Comparison of ENCODE assay signal across 15 cellular contexts in the genomic region with DNA sequence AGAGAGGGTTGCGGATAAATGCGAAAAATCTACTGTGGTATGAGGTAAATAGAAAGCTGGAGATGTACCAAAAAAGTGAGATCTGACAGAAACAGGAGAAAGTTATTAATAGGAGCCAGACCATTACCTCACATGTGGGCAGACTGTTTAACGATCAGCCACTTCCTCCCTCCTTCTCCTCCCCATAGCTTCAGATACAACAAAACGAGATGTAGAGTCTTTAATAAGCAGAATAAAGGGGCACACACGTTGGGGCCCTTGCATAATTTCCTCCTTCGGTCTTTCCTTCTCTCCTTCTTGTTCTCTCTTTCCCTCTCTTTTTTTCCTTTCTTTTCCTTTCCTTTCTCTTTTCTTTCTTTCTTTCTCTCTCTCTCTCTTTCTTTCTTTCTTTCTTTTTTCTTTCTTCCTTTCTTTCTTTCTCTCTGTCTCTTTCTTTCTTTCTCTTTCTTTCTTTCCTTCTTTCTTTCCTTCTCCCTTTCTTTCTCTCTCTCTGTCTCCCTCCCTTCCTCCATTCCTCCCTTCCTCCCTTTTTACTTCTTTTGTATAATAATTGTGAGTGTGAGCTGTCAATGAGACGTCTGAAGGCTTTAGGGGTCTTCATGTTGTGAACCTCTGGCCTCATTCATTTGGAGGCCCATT.
DNase-seq lines count a peak whose midpoint lies in the region; ATAC-seq, FAIRE-seq and TF ChIP-seq lines count a peak whose summit lies in the region.
"Had no signal": no experiment of that assay in that cellular context is flagged by ENCODE, and none has a peak within 500 bp of the region (broad histone marks: within the 10 kb centered on the region; RNA-seq: fewer than 3 reads in every experiment).

No MANE protein-coding gene starts in this region.

- H3K4me3 ChIP-seq in Jurkat, Clone E6-1 (ENCODE audit: low read length), result no peak overlapping the region
- H3K4me3 ChIP-seq in K562 (no peak overlapping the region), small intestine (ENCODE audit: low read depth in 1 of 2, low read length in 2 of 2) (no peak overlapping the region)
- H3K4me3 ChIP-seq: breast epithelium, neural progenitor cell had no signal

- H3K27ac ChIP-seq in K562 (ENCODE audit: extremely low read depth, low read depth, low read length), result no peak overlapping the region
- H3K27ac ChIP-seq in small intestine (ENCODE audit: low read depth in 1 of 2, low read length in 1 of 2), result no peak overlapping the region
- H3K27ac ChIP-seq: breast epithelium, neural progenitor cell had no signal

- DNase-seq in GM10248 (ENCODE audit: extremely low spot score) (peak; percentile 36), K562 (ENCODE audit: extremely low read depth in 1 of 4, low spot score in 3 of 4) (peak in 1 of 4 experiments; percentile 21), NCI-H1694 (lab: John Stamatoyannopoulos, UW) (no peak), mesenteric fat pad (ENCODE audit: low spot score) (no peak), Ammon's horn (ENCODE audit: low spot score) (no peak), small intestine (no peak)
- DNase-seq in Jurkat, Clone E6-1 (ENCODE audit: low read depth, low spot score), result peak; percentile 4
- DNase-seq: kidney; NCI-H2029; stimulated activated CD4-positive, alpha-beta T cell treated with anti-CD3 and anti-CD28 coated beads, Interleukin-1b, Interleukin-23, amount 100 ng/mL, for 48 hours; stimulated activated naive CD8-positive, alpha-beta T cell treated with anti-CD3 and anti-CD28 coated beads, Interleukin-15, amount 100 ng/mL, for 72 hours had no signal

- H3K27me3 ChIP-seq in K562 (ENCODE audit: control insufficient read depth in 2 of 2, insufficient read depth in 2 of 2, low read length in 2 of 2), result no peaks in the 10 kb centered on the region
- H3K27me3 ChIP-seq in small intestine (ENCODE audit: control insufficient read depth in 2 of 2, insufficient read depth in 2 of 2, low read length in 2 of 2), result no peaks in the 10 kb centered on the region
- H3K27me3 ChIP-seq: breast epithelium, neural progenitor cell had no signal

- H4K20me1 ChIP-seq in K562 (replicated peaks; ENCODE audit: control insufficient read depth, insufficient read depth, low read length), result no peaks in the 10 kb centered on the region

- 0 out of 5 replicates have a peak, but pooled peaks cover 0 to 2% of the 10 kb centered on the region in 2 experiments for H3K4me1 ChIP-seq in K562 (replicated peaks in 1 of 2; ENCODE audit: control insufficient read depth in 2 of 2, insufficient read depth in 2 of 2, low read length in 2 of 2)
- H3K4me1 ChIP-seq in small intestine (ENCODE audit: control insufficient read depth in 2 of 2, insufficient read depth in 1 of 2, low read depth in 1 of 2, low read length in 1 of 2), result no peaks in the 10 kb centered on the region
- H3K4me1 ChIP-seq: breast epithelium, neural progenitor cell had no signal

- no peaks in the 10 kb centered on the region for H3K36me3 ChIP-seq in K562 (ENCODE audit: control insufficient read depth, insufficient read depth, low read length)
- H3K36me3 ChIP-seq in small intestine (ENCODE audit: control insufficient read depth in 2 of 2, insufficient read depth in 2 of 2, low read length in 2 of 2), result no peaks in the 10 kb centered on the region
- H3K36me3 ChIP-seq: breast epithelium, neural progenitor cell had no signal

- TF ChIP-seq RAD21 in K562 (CRISPR knock-in tag; conservative IDR thresholded peaks at IDR 0.05 in 1 of 2, IDR thresholded peaks at IDR 0.05 in 1 of 2), result no peak

- WGBS in K562 (ENCODE audit: insufficient coverage, low coverage, missing lambda C conversion rate), result 32% methylated on average over 7 of the region's 7 CpGs
- WGBS in small intestine, 3 donors, result 55 to 69% (median 56%) methylated on average over 7 of the region's 7 CpGs

- POLR2A ChIA-PET in GM10248 (lab: Yijun Ruan, JAX) (no interaction called here), K562 (lab: Yijun Ruan, JAX) (interaction anchor here (0.5 to 1.0 kb wide), 2 partner anchors 16 to 429 kb away, joined by 3 to 4 read pairs; no protein-coding TSS in a partner anchor)

- H2AFZ ChIP-seq in K562 (ENCODE audit: low read depth, low read length), result peak overlapping the region; percentile 86
- H2AFZ ChIP-seq: neural progenitor cell had no signal

- no peak for TF ChIP-seq CTCF in GM10248 (IDR thresholded peaks at IDR 0.05; ENCODE audit: control extremely low read depth, extremely low read depth, low read depth, missing control alignments)
- TF ChIP-seq CTCF in K562 (IDR thresholded peaks at IDR 0.05 in 2 of 3, conservative IDR thresholded peaks at IDR 0.05 in 1 of 3; ENCODE audit: insufficient read depth in 2 of 3, low read depth in 1 of 3, low read length in 3 of 3), result no peak

- peak; percentile 89 for ATAC-seq in GM21576 (IDR thresholded peaks at IDR 0.05; ENCODE audit: unreplicated experiment)
- peak; percentile 65 for ATAC-seq in K562
- ATAC-seq: Panc1; stimulated activated naive CD8-positive, alpha-beta T cell treated with anti-CD3 and anti-CD28 coated beads, Interleukin-15, amount 100 ng/mL, for 72 hours had no signal

- FAIRE-seq in K562 (lab: Jason Lieb, UNC), result no peak
- FAIRE-seq in small intestine (lab: Jason Lieb, UNC), result no peak
- FAIRE-seq: kidney had no signal

- intact Hi-C loops in K562 (cut with micrococcal nuclease), result no loop called here

- H3K4me2 ChIP-seq in K562 (ENCODE audit: insufficient read depth, low read length), result no peak overlapping the region
- H3K4me2 ChIP-seq: neural progenitor cell had no signal

- BruUV-seq in K562 (replicated peaks; lab: Mats Ljungman, UMichigan), result no TSS peak

- no peak overlapping the region for H3K9ac ChIP-seq in K562 (ENCODE audit: insufficient read depth in 1 of 2, low read depth in 2 of 2, low read length in 2 of 2)
- H3K9ac ChIP-seq: neural progenitor cell had no signal

- CTCF ChIA-PET in GM10248 (lab: Yijun Ruan, JAX), result interaction anchor here (1.3 to 1.7 kb wide), 2 partner anchors 16 to 22 kb away, joined by 4 to 6 read pairs; no protein-coding TSS in a partner anchor
- CTCF ChIA-PET in K562 (lab: Yijun Ruan, JAX; ENCODE audit: low intra/inter-chr PET ratio), result no interaction called here

- no peaks in the 10 kb centered on the region for H3K9me1 ChIP-seq in K562 (ENCODE audit: control insufficient read depth, insufficient read depth, low read length)

- TF ChIP-seq POLR2A in K562 (conservative IDR thresholded peaks at IDR 0.05), result no peak

- in situ Hi-C loops in K562 (cut with MboI), result no loop called here

- no peak for TF ChIP-seq EP300 in K562 (IDR thresholded peaks at IDR 0.05; ENCODE audit: low read length)

- H3K79me2 ChIP-seq in K562 (ENCODE audit: control insufficient read depth, insufficient read depth, low read length), result no peaks in the 10 kb centered on the region

- H3K9me3 ChIP-seq in K562 (replicated peaks; ENCODE audit: control insufficient read depth, insufficient read depth, low read depth, low read length) (no peaks in the 10 kb centered on the region; the same call in 1 of the 2 replicates), small intestine (ENCODE audit: control insufficient read depth, low read depth) (no peaks in the 10 kb centered on the region)
- H3K9me3 ChIP-seq: breast epithelium had no signal

TF ChIP-seq in K562, 482 proteins besides CTCF, POLR2A, EP300 and RAD21 (continues in another document):
- TF ChIP-seq, protein P1, sequence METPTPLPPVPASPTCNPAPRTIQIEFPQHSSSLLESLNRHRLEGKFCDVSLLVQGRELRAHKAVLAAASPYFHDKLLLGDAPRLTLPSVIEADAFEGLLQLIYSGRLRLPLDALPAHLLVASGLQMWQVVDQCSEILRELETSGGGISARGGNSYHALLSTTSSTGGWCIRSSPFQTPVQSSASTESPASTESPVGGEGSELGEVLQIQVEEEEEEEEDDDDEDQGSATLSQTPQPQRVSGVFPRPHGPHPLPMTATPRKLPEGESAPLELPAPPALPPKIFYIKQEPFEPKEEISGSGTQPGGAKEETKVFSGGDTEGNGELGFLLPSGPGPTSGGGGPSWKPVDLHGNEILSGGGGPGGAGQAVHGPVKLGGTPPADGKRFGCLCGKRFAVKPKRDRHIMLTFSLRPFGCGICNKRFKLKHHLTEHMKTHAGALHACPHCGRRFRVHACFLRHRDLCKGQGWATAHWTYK (CRISPR knock-in tag; IDR thresholded peaks at IDR 0.05), result no peak
- TF ChIP-seq, protein P2, sequence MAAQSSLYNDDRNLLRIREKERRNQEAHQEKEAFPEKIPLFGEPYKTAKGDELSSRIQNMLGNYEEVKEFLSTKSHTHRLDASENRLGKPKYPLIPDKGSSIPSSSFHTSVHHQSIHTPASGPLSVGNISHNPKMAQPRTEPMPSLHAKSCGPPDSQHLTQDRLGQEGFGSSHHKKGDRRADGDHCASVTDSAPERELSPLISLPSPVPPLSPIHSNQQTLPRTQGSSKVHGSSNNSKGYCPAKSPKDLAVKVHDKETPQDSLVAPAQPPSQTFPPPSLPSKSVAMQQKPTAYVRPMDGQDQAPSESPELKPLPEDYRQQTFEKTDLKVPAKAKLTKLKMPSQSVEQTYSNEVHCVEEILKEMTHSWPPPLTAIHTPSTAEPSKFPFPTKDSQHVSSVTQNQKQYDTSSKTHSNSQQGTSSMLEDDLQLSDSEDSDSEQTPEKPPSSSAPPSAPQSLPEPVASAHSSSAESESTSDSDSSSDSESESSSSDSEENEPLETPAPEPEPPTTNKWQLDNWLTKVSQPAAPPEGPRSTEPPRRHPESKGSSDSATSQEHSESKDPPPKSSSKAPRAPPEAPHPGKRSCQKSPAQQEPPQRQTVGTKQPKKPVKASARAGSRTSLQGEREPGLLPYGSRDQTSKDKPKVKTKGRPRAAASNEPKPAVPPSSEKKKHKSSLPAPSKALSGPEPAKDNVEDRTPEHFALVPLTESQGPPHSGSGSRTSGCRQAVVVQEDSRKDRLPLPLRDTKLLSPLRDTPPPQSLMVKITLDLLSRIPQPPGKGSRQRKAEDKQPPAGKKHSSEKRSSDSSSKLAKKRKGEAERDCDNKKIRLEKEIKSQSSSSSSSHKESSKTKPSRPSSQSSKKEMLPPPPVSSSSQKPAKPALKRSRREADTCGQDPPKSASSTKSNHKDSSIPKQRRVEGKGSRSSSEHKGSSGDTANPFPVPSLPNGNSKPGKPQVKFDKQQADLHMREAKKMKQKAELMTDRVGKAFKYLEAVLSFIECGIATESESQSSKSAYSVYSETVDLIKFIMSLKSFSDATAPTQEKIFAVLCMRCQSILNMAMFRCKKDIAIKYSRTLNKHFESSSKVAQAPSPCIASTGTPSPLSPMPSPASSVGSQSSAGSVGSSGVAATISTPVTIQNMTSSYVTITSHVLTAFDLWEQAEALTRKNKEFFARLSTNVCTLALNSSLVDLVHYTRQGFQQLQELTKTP (IDR thresholded peaks at IDR 0.05; ENCODE audit: low read depth in 1 of 2, partially characterized antibody in 2 of 2), result peak in 1 of 2 experiments; percentile 46
- TF ChIP-seq U2AF1 (optimal IDR thresholded peaks at IDR 0.05; ENCODE audit: low read depth, low read length), result peak; percentile 75

Comparison
In these comparisons a context has a peak if more than half of its experiments do, and no peak if none do; other contexts are left out.
1. DNase-seq: peak in GM10248 (single experiment) and Jurkat, Clone E6-1 (single experiment); none in NCI-H1694 (single experiment), mesenteric fat pad (single experiment), Ammon's horn (single experiment) and small intestine (single experiment).